ENCODE assay signal across 25 cellular contexts in the genomic region with DNA sequence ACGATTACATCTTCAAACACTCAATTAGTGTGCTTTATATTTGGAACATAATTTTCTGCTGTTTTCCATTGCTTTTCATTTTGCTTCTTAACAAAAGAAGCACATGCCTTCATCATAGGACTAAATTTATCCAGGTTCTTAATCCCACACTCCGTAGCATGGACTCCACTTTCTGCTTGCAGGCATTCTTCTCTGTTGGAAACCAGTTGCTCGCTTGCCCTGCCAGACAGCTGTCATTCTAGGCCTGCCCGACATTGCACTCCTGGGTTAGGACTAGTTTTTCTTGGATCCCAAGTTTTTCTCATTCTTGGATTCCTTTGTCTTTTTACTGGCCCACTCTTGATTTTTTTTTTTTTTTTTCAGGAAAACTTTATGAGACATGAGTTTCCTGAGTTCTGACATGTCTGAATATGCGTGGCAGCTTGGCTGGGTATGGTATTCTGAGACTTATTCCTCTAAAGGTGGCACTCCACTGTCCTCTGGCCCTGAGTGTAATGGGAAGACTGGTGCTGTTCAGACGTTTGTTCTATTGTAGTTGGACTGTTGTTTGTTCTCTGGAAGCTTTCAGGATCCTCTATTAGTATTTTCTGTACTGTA.
"Had no signal": no experiment of that assay in that cellular context is flagged by ENCODE, and none has a peak within 500 bp of the region (broad histone marks: within the 10 kb centered on the region; RNA-seq: fewer than 3 reads in every experiment).

No MANE protein-coding gene starts in this region.

- H3K4me3 ChIP-seq: coronary artery, esophagus muscularis mucosa, gastroesophageal sphincter, heart left ventricle, hepatocyte, left lung, prostate gland, sigmoid colon, skin epidermis, spleen, transverse colon, upper lobe of right lung, uterus had no signal

- H3K36me3 ChIP-seq: esophagus muscularis mucosa, gastroesophageal sphincter, heart left ventricle, left lung, prostate gland, sigmoid colon, spleen, transverse colon, upper lobe of right lung, uterus had no signal

- H3K79me2 ChIP-seq: hepatocyte had no signal

- H3K4me2 ChIP-seq: hepatocyte had no signal

- H2AFZ ChIP-seq: hepatocyte had no signal

- DNase-seq: effector memory CD8-positive, alpha-beta T cell; heart left ventricle; left cardiac atrium; left lung; mesendoderm; midbrain; natural killer cell; right cardiac atrium; sigmoid colon; spleen; stimulated activated CD4-positive, alpha-beta T cell treated with anti-CD3 and anti-CD28 coated beads, Interleukin-4, amount 100 ng/mL, for 4 hours; stimulated activated naive CD8-positive, alpha-beta T cell treated with anti-CD3 and anti-CD28 coated beads, Interleukin-15, Interleukin-2, amounts not matched to agents 100 U/mL and 50 U/mL, for 24 hours; transverse colon; upper lobe of right lung; uterus had no signal

- H3K9me3 ChIP-seq: esophagus muscularis mucosa, gastroesophageal sphincter, left lung, prostate gland, sigmoid colon, spleen, transverse colon, upper lobe of right lung, uterus had no signal

- H3K27ac ChIP-seq: coronary artery, epithelial cell of prostate, esophagus muscularis mucosa, foreskin keratinocyte, gastroesophageal sphincter, heart left ventricle, hepatocyte, left lung, prostate gland, sigmoid colon, spleen, transverse colon, upper lobe of right lung, uterus had no signal

- ATAC-seq: effector memory CD8-positive, alpha-beta T cell; foreskin keratinocyte; gastroesophageal sphincter; heart left ventricle; left cardiac atrium; left lung; natural killer cell; right cardiac atrium; stimulated activated memory B cell treated with anti-CD40 and anti-IgM and Interleukin-4, amounts not matched to agents 10 μg/mL and 1 μg/mL and 100 μg/mL, for 72 hours; stimulated activated naive CD8-positive, alpha-beta T cell treated with anti-CD3 and anti-CD28 coated beads, Interleukin-15, Interleukin-2, amounts not matched to agents 100 U/mL and 50 U/mL, for 24 hours; upper lobe of right lung had no signal

- FAIRE-seq: endometrium had no signal

- H3K27me3 ChIP-seq: esophagus muscularis mucosa, foreskin keratinocyte, gastroesophageal sphincter, heart left ventricle, hepatocyte, left lung, sigmoid colon, spleen, transverse colon, upper lobe of right lung, uterus had no signal

- H3K4me1 ChIP-seq: prostate gland, uterus had no signal
